Comparison of ENCODE assay signal across 1 cellular context in the genomic region with DNA sequence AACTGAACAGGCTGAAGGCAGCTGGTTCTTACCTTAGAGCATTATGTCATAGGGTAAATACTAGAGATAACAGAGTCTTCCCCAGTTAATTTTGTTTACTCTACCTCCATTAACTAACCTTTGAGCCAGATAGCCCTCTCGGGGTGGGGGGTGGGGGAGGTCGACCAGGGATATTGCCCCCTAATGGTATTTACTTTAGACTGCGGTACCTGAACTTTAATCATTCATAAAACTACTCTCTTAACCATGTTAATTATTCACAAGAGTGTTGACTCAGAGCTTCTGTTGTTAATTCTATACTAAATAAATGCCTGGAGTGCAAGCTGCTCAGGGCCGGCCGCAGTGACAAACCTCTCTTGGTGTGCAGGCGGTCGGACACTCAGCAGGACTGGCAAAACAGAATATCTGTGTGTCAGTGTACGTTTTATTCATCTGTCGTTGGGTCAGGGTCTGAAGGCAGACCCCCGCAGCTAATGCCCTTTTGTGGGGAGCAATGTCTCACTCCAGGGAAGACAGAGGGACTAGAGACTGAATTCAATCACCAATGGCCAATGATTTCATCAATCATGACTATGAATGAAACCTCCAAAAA.
TF ChIP-seq lines count a peak whose summit lies in the region.

No MANE protein-coding gene starts in this region.

TF ChIP-seq in HepG2, 621 proteins besides CTCF, POLR2A, EP300 and RAD21 (continued from another document and continues in another):
- TF ChIP-seq ESRRA (CRISPR knock-in tag; IDR thresholded peaks at IDR 0.05; ENCODE audit: low read depth) (0 out of 2 replicates have a peak, but pooled peaks have one; percentile 49), PTBP1 (IDR thresholded peaks at IDR 0.05; ENCODE audit: low read depth, low read length, poor library complexity, severe bottlenecking) (no peak), GZF1 (CRISPR knock-in tag; IDR thresholded peaks at IDR 0.05) (peak; percentile 54; the same call in 1 of the 2 replicates), ZNF660 (CRISPR knock-in tag; IDR thresholded peaks at IDR 0.05; ENCODE audit: borderline replicate concordance, low read depth) (no peak), ZNF224 (CRISPR knock-in tag; IDR thresholded peaks at IDR 0.05) (peak; percentile 80), JUN (CRISPR knock-in tag; IDR thresholded peaks at IDR 0.05) (peak; percentile 91), ZNF484 (CRISPR knock-in tag; IDR thresholded peaks at IDR 0.05; ENCODE audit: borderline replicate concordance, low read depth) (no peak), ATRX (CRISPR knock-in tag; IDR thresholded peaks at IDR 0.05; ENCODE audit: borderline replicate concordance) (no peak), TBL1XR1 (IDR thresholded peaks at IDR 0.05; ENCODE audit: borderline replicate concordance, low read length, partially characterized antibody) (peak; percentile 94), SIX4 (CRISPR knock-in tag; IDR thresholded peaks at IDR 0.05) (peak; percentile 23; the same call in 1 of the 2 replicates), ZNF83 (CRISPR knock-in tag; IDR thresholded peaks at IDR 0.05; ENCODE audit: borderline replicate concordance) (no peak), ZNF17 (CRISPR knock-in tag; IDR thresholded peaks at IDR 0.05) (0 out of 2 replicates have a peak, but pooled peaks have one; percentile 52), ZNF124 (CRISPR knock-in tag; IDR thresholded peaks at IDR 0.05) (no peak), ZFP37 (CRISPR knock-in tag; IDR thresholded peaks at IDR 0.05; ENCODE audit: borderline replicate concordance) (peak; percentile 86), SSRP1 (CRISPR knock-in tag; IDR thresholded peaks at IDR 0.05) (peak; percentile 77; the same call in 1 of the 2 replicates), TBX3 (IDR thresholded peaks at IDR 0.05; ENCODE audit: borderline replicate concordance) (peak; percentile 94), KDM1A (CRISPR knock-in tag; IDR thresholded peaks at IDR 0.05) (peak; percentile 99), MTA3 (CRISPR knock-in tag; IDR thresholded peaks at IDR 0.05) (no peak), IRX3 (CRISPR knock-in tag; IDR thresholded peaks at IDR 0.05; ENCODE audit: borderline replicate concordance, low read depth) (no peak), ZNF101 (CRISPR knock-in tag; IDR thresholded peaks at IDR 0.05; ENCODE audit: borderline replicate concordance, low read depth) (no peak), STAG1 (CRISPR knock-in tag; IDR thresholded peaks at IDR 0.05) (peak; percentile 20; the same call in 1 of the 2 replicates), MED13 (CRISPR knock-in tag; IDR thresholded peaks at IDR 0.05) (peak; percentile 93; the same call in 1 of the 2 replicates), DNMT3B (CRISPR knock-in tag; conservative IDR thresholded peaks at IDR 0.05) (peak; percentile 79; the same call in 1 of the 2 replicates), HOXA7 (CRISPR knock-in tag; IDR thresholded peaks at IDR 0.05) (no peak)
- TF ChIP-seq, protein P1, sequence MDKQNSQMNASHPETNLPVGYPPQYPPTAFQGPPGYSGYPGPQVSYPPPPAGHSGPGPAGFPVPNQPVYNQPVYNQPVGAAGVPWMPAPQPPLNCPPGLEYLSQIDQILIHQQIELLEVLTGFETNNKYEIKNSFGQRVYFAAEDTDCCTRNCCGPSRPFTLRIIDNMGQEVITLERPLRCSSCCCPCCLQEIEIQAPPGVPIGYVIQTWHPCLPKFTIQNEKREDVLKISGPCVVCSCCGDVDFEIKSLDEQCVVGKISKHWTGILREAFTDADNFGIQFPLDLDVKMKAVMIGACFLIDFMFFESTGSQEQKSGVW (CRISPR knock-in tag; IDR thresholded peaks at IDR 0.05; ENCODE audit: borderline replicate concordance), result no peak; the same call in 1 of the 2 replicates
- TF ChIP-seq, protein P2, sequence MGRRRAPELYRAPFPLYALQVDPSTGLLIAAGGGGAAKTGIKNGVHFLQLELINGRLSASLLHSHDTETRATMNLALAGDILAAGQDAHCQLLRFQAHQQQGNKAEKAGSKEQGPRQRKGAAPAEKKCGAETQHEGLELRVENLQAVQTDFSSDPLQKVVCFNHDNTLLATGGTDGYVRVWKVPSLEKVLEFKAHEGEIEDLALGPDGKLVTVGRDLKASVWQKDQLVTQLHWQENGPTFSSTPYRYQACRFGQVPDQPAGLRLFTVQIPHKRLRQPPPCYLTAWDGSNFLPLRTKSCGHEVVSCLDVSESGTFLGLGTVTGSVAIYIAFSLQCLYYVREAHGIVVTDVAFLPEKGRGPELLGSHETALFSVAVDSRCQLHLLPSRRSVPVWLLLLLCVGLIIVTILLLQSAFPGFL (CRISPR knock-in tag; IDR thresholded peaks at IDR 0.05), result no peak
- TF ChIP-seq, protein P3, sequence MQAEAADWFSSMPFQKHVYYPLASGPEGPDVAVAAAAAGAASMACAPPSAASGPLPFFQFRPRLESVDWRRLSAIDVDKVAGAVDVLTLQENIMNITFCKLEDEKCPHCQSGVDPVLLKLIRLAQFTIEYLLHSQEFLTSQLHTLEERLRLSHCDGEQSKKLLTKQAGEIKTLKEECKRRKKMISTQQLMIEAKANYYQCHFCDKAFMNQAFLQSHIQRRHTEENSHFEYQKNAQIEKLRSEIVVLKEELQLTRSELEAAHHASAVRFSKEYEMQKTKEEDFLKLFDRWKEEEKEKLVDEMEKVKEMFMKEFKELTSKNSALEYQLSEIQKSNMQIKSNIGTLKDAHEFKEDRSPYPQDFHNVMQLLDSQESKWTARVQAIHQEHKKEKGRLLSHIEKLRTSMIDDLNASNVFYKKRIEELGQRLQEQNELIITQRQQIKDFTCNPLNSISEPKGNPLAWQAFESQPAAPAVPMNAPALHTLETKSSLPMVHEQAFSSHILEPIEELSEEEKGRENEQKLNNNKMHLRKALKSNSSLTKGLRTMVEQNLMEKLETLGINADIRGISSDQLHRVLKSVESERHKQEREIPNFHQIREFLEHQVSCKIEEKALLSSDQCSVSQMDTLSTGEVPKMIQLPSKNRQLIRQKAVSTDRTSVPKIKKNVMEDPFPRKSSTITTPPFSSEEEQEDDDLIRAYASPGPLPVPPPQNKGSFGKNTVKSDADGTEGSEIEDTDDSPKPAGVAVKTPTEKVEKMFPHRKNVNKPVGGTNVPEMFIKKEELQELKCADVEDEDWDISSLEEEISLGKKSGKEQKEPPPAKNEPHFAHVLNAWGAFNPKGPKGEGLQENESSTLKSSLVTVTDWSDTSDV (CRISPR knock-in tag; IDR thresholded peaks at IDR 0.05), result no peak
- TF ChIP-seq, protein P4, sequence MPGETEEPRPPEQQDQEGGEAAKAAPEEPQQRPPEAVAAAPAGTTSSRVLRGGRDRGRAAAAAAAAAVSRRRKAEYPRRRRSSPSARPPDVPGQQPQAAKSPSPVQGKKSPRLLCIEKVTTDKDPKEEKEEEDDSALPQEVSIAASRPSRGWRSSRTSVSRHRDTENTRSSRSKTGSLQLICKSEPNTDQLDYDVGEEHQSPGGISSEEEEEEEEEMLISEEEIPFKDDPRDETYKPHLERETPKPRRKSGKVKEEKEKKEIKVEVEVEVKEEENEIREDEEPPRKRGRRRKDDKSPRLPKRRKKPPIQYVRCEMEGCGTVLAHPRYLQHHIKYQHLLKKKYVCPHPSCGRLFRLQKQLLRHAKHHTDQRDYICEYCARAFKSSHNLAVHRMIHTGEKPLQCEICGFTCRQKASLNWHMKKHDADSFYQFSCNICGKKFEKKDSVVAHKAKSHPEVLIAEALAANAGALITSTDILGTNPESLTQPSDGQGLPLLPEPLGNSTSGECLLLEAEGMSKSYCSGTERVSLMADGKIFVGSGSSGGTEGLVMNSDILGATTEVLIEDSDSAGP (CRISPR knock-in tag; IDR thresholded peaks at IDR 0.05; ENCODE audit: borderline replicate concordance), result peak; percentile 70; the same call in 1 of the 2 replicates
- TF ChIP-seq, protein P5, sequence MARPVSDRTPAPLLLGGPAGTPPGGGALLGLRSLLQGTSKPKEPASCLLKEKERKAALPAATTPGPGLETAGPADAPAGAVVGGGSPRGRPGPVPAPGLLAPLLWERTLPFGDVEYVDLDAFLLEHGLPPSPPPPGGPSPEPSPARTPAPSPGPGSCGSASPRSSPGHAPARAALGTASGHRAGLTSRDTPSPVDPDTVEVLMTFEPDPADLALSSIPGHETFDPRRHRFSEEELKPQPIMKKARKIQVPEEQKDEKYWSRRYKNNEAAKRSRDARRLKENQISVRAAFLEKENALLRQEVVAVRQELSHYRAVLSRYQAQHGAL (CRISPR knock-in tag; IDR thresholded peaks at IDR 0.05; ENCODE audit: not compliant biosample characterization), result no peak
- TF ChIP-seq, protein P6, sequence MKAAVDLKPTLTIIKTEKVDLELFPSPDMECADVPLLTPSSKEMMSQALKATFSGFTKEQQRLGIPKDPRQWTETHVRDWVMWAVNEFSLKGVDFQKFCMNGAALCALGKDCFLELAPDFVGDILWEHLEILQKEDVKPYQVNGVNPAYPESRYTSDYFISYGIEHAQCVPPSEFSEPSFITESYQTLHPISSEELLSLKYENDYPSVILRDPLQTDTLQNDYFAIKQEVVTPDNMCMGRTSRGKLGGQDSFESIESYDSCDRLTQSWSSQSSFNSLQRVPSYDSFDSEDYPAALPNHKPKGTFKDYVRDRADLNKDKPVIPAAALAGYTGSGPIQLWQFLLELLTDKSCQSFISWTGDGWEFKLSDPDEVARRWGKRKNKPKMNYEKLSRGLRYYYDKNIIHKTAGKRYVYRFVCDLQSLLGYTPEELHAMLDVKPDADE (CRISPR knock-in tag; IDR thresholded peaks at IDR 0.05), result no peak
- TF ChIP-seq, protein P7, sequence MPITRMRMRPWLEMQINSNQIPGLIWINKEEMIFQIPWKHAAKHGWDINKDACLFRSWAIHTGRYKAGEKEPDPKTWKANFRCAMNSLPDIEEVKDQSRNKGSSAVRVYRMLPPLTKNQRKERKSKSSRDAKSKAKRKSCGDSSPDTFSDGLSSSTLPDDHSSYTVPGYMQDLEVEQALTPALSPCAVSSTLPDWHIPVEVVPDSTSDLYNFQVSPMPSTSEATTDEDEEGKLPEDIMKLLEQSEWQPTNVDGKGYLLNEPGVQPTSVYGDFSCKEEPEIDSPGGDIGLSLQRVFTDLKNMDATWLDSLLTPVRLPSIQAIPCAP (CRISPR knock-in tag; IDR thresholded peaks at IDR 0.05; ENCODE audit: low read depth), result no peak
- TF ChIP-seq, protein P8, sequence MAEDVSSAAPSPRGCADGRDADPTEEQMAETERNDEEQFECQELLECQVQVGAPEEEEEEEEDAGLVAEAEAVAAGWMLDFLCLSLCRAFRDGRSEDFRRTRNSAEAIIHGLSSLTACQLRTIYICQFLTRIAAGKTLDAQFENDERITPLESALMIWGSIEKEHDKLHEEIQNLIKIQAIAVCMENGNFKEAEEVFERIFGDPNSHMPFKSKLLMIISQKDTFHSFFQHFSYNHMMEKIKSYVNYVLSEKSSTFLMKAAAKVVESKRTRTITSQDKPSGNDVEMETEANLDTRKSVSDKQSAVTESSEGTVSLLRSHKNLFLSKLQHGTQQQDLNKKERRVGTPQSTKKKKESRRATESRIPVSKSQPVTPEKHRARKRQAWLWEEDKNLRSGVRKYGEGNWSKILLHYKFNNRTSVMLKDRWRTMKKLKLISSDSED (CRISPR knock-in tag; IDR thresholded peaks at IDR 0.05), result no peak
- TF ChIP-seq, protein P9, sequence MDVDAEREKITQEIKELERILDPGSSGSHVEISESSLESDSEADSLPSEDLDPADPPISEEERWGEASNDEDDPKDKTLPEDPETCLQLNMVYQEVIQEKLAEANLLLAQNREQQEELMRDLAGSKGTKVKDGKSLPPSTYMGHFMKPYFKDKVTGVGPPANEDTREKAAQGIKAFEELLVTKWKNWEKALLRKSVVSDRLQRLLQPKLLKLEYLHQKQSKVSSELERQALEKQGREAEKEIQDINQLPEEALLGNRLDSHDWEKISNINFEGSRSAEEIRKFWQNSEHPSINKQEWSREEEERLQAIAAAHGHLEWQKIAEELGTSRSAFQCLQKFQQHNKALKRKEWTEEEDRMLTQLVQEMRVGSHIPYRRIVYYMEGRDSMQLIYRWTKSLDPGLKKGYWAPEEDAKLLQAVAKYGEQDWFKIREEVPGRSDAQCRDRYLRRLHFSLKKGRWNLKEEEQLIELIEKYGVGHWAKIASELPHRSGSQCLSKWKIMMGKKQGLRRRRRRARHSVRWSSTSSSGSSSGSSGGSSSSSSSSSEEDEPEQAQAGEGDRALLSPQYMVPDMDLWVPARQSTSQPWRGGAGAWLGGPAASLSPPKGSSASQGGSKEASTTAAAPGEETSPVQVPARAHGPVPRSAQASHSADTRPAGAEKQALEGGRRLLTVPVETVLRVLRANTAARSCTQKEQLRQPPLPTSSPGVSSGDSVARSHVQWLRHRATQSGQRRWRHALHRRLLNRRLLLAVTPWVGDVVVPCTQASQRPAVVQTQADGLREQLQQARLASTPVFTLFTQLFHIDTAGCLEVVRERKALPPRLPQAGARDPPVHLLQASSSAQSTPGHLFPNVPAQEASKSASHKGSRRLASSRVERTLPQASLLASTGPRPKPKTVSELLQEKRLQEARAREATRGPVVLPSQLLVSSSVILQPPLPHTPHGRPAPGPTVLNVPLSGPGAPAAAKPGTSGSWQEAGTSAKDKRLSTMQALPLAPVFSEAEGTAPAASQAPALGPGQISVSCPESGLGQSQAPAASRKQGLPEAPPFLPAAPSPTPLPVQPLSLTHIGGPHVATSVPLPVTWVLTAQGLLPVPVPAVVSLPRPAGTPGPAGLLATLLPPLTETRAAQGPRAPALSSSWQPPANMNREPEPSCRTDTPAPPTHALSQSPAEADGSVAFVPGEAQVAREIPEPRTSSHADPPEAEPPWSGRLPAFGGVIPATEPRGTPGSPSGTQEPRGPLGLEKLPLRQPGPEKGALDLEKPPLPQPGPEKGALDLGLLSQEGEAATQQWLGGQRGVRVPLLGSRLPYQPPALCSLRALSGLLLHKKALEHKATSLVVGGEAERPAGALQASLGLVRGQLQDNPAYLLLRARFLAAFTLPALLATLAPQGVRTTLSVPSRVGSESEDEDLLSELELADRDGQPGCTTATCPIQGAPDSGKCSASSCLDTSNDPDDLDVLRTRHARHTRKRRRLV (CRISPR knock-in tag; IDR thresholded peaks at IDR 0.05), result 0 out of 2 replicates have a peak, but pooled peaks have one; percentile 27
- TF ChIP-seq, protein P10, sequence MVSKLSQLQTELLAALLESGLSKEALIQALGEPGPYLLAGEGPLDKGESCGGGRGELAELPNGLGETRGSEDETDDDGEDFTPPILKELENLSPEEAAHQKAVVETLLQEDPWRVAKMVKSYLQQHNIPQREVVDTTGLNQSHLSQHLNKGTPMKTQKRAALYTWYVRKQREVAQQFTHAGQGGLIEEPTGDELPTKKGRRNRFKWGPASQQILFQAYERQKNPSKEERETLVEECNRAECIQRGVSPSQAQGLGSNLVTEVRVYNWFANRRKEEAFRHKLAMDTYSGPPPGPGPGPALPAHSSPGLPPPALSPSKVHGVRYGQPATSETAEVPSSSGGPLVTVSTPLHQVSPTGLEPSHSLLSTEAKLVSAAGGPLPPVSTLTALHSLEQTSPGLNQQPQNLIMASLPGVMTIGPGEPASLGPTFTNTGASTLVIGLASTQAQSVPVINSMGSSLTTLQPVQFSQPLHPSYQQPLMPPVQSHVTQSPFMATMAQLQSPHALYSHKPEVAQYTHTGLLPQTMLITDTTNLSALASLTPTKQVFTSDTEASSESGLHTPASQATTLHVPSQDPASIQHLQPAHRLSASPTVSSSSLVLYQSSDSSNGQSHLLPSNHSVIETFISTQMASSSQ (IDR thresholded peaks at IDR 0.05; ENCODE audit: low read depth), result peak; percentile 97
- TF ChIP-seq, protein P10 (CRISPR knock-in tag; IDR thresholded peaks at IDR 0.05; ENCODE audit: borderline replicate concordance), result peak; percentile 99
